8 cellular contexts compared by ENCODE assay signal in the genomic region with DNA sequence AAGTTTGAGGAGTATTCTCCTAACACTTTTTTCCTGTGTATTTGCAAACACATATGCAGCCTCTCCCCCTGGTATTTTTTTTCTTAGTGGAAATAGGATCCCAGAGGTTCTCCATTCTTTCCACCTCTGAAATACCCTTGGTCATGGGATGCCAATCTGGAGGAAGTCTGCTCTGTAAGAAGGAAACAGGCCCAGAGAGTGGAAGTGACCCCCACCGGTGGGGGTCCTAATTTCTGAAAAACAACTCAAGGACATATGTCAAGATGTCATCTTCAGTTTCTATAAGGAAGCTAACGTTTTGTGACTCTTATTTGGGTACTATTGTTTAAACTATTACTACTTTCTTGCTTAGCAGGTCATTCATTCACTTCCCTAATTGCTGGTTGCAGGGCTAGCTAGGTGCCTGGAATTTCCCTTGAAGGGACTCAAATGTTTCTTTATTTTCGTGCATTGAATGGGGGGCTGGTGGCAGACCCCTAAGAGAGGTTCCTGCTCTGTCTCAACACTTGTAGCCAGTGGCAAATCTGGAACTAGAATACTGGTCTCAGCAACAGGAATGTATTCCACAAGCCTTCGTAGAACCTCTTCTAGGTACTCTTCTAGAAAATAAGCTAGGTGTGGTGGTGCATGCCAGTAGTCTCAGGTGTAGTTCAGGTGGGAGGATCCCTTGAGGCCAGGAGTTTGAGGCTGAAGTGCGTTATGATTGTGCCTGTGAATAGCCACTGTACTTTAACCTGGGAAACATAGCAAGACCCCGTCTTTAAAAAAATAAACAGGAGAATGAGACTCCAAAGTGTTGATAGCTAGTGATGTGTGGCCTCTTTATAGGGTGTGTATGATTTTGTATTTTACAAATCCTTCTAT.
DNase-seq lines count a peak whose midpoint lies in the region; ATAC-seq and TF ChIP-seq lines count a peak whose summit lies in the region.

No MANE protein-coding gene starts in this region.

- H3K9me3 ChIP-seq in DND-41 (ENCODE audit: insufficient read depth, low read length, severe bottlenecking) (no peaks in the 10 kb centered on the region), parathyroid adenoma (ENCODE audit: control insufficient read depth, low read length) (no peaks in the 10 kb centered on the region)

- H4K20me1 ChIP-seq in DND-41 (ENCODE audit: insufficient read depth, low read length): peaks cover 32% of the 10 kb centered on the region

- H3K4me2 ChIP-seq in DND-41 (ENCODE audit: insufficient read depth, low read length) (peak overlapping the region; percentile 83), parathyroid adenoma (ENCODE audit: low read length) (no peak overlapping the region)

- H3K27me3 ChIP-seq in DND-41 (ENCODE audit: insufficient read depth, low read length, poor library complexity) (no peaks in the 10 kb centered on the region), parathyroid adenoma (ENCODE audit: control insufficient read depth, insufficient read depth, low read length) (no peaks in the 10 kb centered on the region)

- no peak for TF ChIP-seq CTCF in DND-41 (IDR thresholded peaks at IDR 0.05; ENCODE audit: borderline replicate concordance, extremely low read depth, low read length, poor library complexity, severe bottlenecking)
- TF ChIP-seq CTCF in parathyroid adenoma (IDR thresholded peaks at IDR 0.05): no peak

- no peaks in the 10 kb centered on the region for H3K27me3 Mint-ChIP-seq in dendritic cell treated with granulocyte-macrophage colony-stimulating factor and Interleukin-4, amounts not matched to agents 40 ng/mL and 50 ng/mL, for 4 days

- intact Hi-C loops in dendritic cell treated with granulocyte-macrophage colony-stimulating factor and Interleukin-4, amounts not matched to agents 40 ng/mL and 50 ng/mL, for 4 days (cut with micrococcal nuclease): no loop called here

- H3K4me3 ChIP-seq in DND-41 (ENCODE audit: low read depth in 1 of 2, low read length in 2 of 2): peak overlapping the region in 1 of 2 experiments; percentile 69; a peak in 2 of 4 replicates
- H3K4me3 ChIP-seq in parathyroid adenoma (ENCODE audit: low read depth, low read length): peak overlapping the region; percentile 90

- H3K36me3 Mint-ChIP-seq in dendritic cell treated with granulocyte-macrophage colony-stimulating factor and Interleukin-4, amounts not matched to agents 40 ng/mL and 50 ng/mL, for 4 days (ENCODE audit: low read depth): peaks cover 42% of the 10 kb centered on the region

- H3K4me3 Mint-ChIP-seq in dendritic cell treated with granulocyte-macrophage colony-stimulating factor and Interleukin-4, amounts not matched to agents 40 ng/mL and 50 ng/mL, for 4 days: no peak overlapping the region

- no peak for DNase-seq in DND-41
- DNase-seq in LoVo (ENCODE audit: low spot score): peak; percentile 49
- no peak for DNase-seq in foreskin melanocyte
- DNase-seq in DMS79 (lab: John Stamatoyannopoulos, UW): no peak

- H3K27ac Mint-ChIP-seq in dendritic cell treated with granulocyte-macrophage colony-stimulating factor and Interleukin-4, amounts not matched to agents 40 ng/mL and 50 ng/mL, for 4 days: peak overlapping the region; percentile 88

- H2AFZ ChIP-seq in DND-41 (ENCODE audit: low read depth, low read length): no peak overlapping the region
- H2AFZ ChIP-seq in parathyroid adenoma: no peak overlapping the region

- H3K9ac ChIP-seq in DND-41 (ENCODE audit: low read depth, low read length) (peak overlapping the region; percentile 95), parathyroid adenoma (no peak overlapping the region)

- H3K4me1 Mint-ChIP-seq in dendritic cell treated with granulocyte-macrophage colony-stimulating factor and Interleukin-4, amounts not matched to agents 40 ng/mL and 50 ng/mL, for 4 days (ENCODE audit: low read depth): peaks cover 80% of the 10 kb centered on the region

- H3K27ac ChIP-seq in DND-41 (ENCODE audit: low read length) (peak overlapping the region; percentile 98), parathyroid adenoma (peak overlapping the region; percentile 93)

- H3K4me1 ChIP-seq in DND-41 (ENCODE audit: insufficient read depth, low read length): peaks cover 87% of the 10 kb centered on the region
- H3K4me1 ChIP-seq in parathyroid adenoma: peaks cover 4% of the 10 kb centered on the region

- ATAC-seq in DND-41 (ENCODE audit: insufficient read depth, low read depth) (no peak), GM18909 (IDR thresholded peaks at IDR 0.05; ENCODE audit: poor library complexity, unreplicated experiment) (no peak), GM21390 (IDR thresholded peaks at IDR 0.05; ENCODE audit: unreplicated experiment) (no peak)

- no peaks in the 10 kb centered on the region for H3K9me3 Mint-ChIP-seq in dendritic cell treated with granulocyte-macrophage colony-stimulating factor and Interleukin-4, amounts not matched to agents 40 ng/mL and 50 ng/mL, for 4 days

- H3K36me3 ChIP-seq in DND-41 (ENCODE audit: insufficient read depth, low read length) (peaks cover 40% of the 10 kb centered on the region), parathyroid adenoma (ENCODE audit: control insufficient read depth, insufficient read depth, low read length) (no peaks in the 10 kb centered on the region)

- H3K79me2 ChIP-seq in DND-41 (ENCODE audit: insufficient read depth, low read length): peaks cover 92% of the 10 kb centered on the region
- peaks cover 5% of the 10 kb centered on the region for H3K79me2 ChIP-seq in parathyroid adenoma
